21 cellular contexts compared by ENCODE assay signal in the genomic region with DNA sequence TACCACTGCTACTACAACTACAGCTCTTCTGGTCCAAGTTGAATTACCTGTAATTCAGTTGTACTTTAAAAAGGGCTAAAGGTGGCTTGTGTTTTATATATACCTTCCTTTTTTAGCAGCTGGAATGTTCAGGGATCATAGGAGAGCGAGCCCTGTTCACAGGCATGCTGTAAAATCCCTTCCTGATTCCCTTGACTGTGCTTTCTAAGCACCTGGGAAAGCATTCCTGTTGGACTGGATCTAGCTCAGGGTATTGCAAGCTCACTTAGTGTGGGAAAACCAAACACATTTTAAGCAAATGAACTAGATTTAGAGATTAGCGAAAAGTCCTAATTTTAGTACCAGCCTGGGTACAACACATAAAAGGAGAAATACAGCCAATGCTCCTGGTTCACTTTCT. TPM values are rescaled to one million over a fixed set of nuclear protein-coding genes. Genes with fewer than 3 reads are reported as not detected.
DNase-seq lines count a peak whose midpoint lies in the region; ATAC-seq and TF ChIP-seq lines count a peak whose summit lies in the region.
"Had no signal": no experiment of that assay in that cellular context is flagged by ENCODE, and none has a peak within 500 bp of the region (broad histone marks: within the 10 kb centered on the region; RNA-seq: fewer than 3 reads in every experiment).

No MANE protein-coding gene starts in this region.

- H3K27me3 ChIP-seq in body of pancreas: no peaks in the 10 kb centered on the region
- no peaks in the 10 kb centered on the region for H3K27me3 ChIP-seq in mesendoderm (ENCODE audit: insufficient read depth, low read length, poor library complexity)
- H3K27me3 ChIP-seq in heart left ventricle: no peaks in the 10 kb centered on the region

- DNase-seq in activated naive CD4-positive, alpha-beta T cell treated with anti-CD3 and anti-CD28 coated beads for 36 hours: no peak
- DNase-seq in body of pancreas (no peak), mesendoderm (peak; percentile 39), heart left ventricle (no peak)
- no peak for DNase-seq in activated CD4-positive, alpha-beta T cell treated with anti-CD3 and anti-CD28 coated beads for 48 hours
- DNase-seq: AML-193, Calu3, EL, GOT3, NCI-H1105 treated with DMSO at 0.1 percent for 48 hours, NCI-H1694, NCI-H510A, NCI-H748 treated with DMSO at 0.1 percent for 48 hours, OCI-M1, Right ventricle myocardium superior had no signal

- H2AK5ac ChIP-seq in mesendoderm (ENCODE audit: low read length): no peak overlapping the region

- H2BK120ac ChIP-seq in mesendoderm (ENCODE audit: low read depth, low read length): no peak overlapping the region

- no peak overlapping the region for H3K27ac ChIP-seq in body of pancreas
- no peak overlapping the region for H3K27ac ChIP-seq in mesendoderm (ENCODE audit: low read depth, low read length)
- H3K27ac ChIP-seq in heart left ventricle: no peak overlapping the region
- H3K27ac ChIP-seq: 22Rv1 had no signal

- ATAC-seq in body of pancreas (peak; percentile 15), HG02798 (IDR thresholded peaks at IDR 0.05; ENCODE audit: poor library complexity, unreplicated experiment) (no peak), heart left ventricle (no peak)
- no peak for ATAC-seq in stimulated activated memory B cell treated with anti-CD40 and anti-IgM and Interleukin-4, amounts not matched to agents 10 μg/mL and 1 μg/mL and 100 μg/mL, for 72 hours
- ATAC-seq: K562 had no signal

- peak overlapping the region; percentile 81 for H3K27ac Mint-ChIP-seq in activated naive CD4-positive, alpha-beta T cell treated with anti-CD3 and anti-CD28 coated beads, Interleukin-2, amount 50 U/mL, for 24 hours
- H3K27ac Mint-ChIP-seq in activated naive CD4-positive, alpha-beta T cell treated with anti-CD3 and anti-CD28 coated beads for 36 hours: no peak overlapping the region
- peak overlapping the region; percentile 3 for H3K27ac Mint-ChIP-seq in stimulated activated memory B cell treated with anti-CD40 and anti-IgM and Interleukin-4, amounts not matched to agents 10 μg/mL and 1 μg/mL and 100 μg/mL, for 72 hours

- H3K4me3 Mint-ChIP-seq in activated naive CD4-positive, alpha-beta T cell treated with anti-CD3 and anti-CD28 coated beads, Interleukin-2, amount 50 U/mL, for 24 hours: no peak overlapping the region
- no peak overlapping the region for H3K4me3 Mint-ChIP-seq in activated naive CD4-positive, alpha-beta T cell treated with anti-CD3 and anti-CD28 coated beads for 36 hours
- no peak overlapping the region for H3K4me3 Mint-ChIP-seq in stimulated activated memory B cell treated with anti-CD40 and anti-IgM and Interleukin-4, amounts not matched to agents 10 μg/mL and 1 μg/mL and 100 μg/mL, for 72 hours
- H3K4me3 Mint-ChIP-seq: CD14-positive monocyte had no signal

- H3K23ac ChIP-seq in mesendoderm (ENCODE audit: low read length): no peak overlapping the region

- peaks cover 44% of the 10 kb centered on the region for H3K4me1 Mint-ChIP-seq in activated naive CD4-positive, alpha-beta T cell treated with anti-CD3 and anti-CD28 coated beads, Interleukin-2, amount 50 U/mL, for 24 hours
- H3K4me1 Mint-ChIP-seq in activated naive CD4-positive, alpha-beta T cell treated with anti-CD3 and anti-CD28 coated beads for 36 hours (ENCODE audit: low read depth): peaks cover 24% of the 10 kb centered on the region
- peaks cover 17% of the 10 kb centered on the region for H3K4me1 Mint-ChIP-seq in stimulated activated memory B cell treated with anti-CD40 and anti-IgM and Interleukin-4, amounts not matched to agents 10 μg/mL and 1 μg/mL and 100 μg/mL, for 72 hours
- H3K4me1 Mint-ChIP-seq: CD14-positive monocyte had no signal

- no peak overlapping the region for H3K56ac ChIP-seq in mesendoderm (ENCODE audit: low read length)

- no peaks in the 10 kb centered on the region for H3K4me1 ChIP-seq in body of pancreas
- no peaks in the 10 kb centered on the region for H3K4me1 ChIP-seq in mesendoderm (ENCODE audit: control insufficient read depth, low read depth, low read length)
- peaks cover 0 to 5% (median 0%) of the 10 kb centered on the region in 12 donors for H3K4me1 ChIP-seq in heart left ventricle

- no peaks in the 10 kb centered on the region for H3K9me3 ChIP-seq in body of pancreas
- peaks cover 0 to 7% (median 2%) of the 10 kb centered on the region in 12 donors for H3K9me3 ChIP-seq in heart left ventricle

- H3K36me3 ChIP-seq in body of pancreas (replicated peaks in 1 of 2; ENCODE audit: insufficient read depth in 1 of 2, low read depth in 2 of 2) (no peaks in the 10 kb centered on the region), mesendoderm (ENCODE audit: control insufficient read depth, insufficient read depth, low read length) (no peaks in the 10 kb centered on the region), heart left ventricle (peaks cover 0 to 22% (median 18%) of the 10 kb centered on the region in 9 donors)

- no peaks in the 10 kb centered on the region for H3K79me1 ChIP-seq in mesendoderm (ENCODE audit: low read length)

- H2BK15ac ChIP-seq in mesendoderm (replicated peaks; ENCODE audit: low read depth): no peak overlapping the region

- TF ChIP-seq POLR2A in body of pancreas (IDR thresholded peaks at IDR 0.05): no peak
- TF ChIP-seq POLR2A in heart left ventricle (IDR thresholded peaks at IDR 0.05): no peak

- H3K36me3 Mint-ChIP-seq in activated naive CD4-positive, alpha-beta T cell treated with anti-CD3 and anti-CD28 coated beads, Interleukin-2, amount 50 U/mL, for 24 hours: peaks cover 20% of the 10 kb centered on the region
- H3K36me3 Mint-ChIP-seq in activated naive CD4-positive, alpha-beta T cell treated with anti-CD3 and anti-CD28 coated beads for 36 hours (ENCODE audit: low read depth): peaks cover 19% of the 10 kb centered on the region
- peaks cover 41% of the 10 kb centered on the region for H3K36me3 Mint-ChIP-seq in stimulated activated memory B cell treated with anti-CD40 and anti-IgM and Interleukin-4, amounts not matched to agents 10 μg/mL and 1 μg/mL and 100 μg/mL, for 72 hours

- no peak for TF ChIP-seq CTCF in body of pancreas (IDR thresholded peaks at IDR 0.05)
- TF ChIP-seq CTCF in heart left ventricle (IDR thresholded peaks at IDR 0.05): no peak

- no peak overlapping the region for H4K8ac ChIP-seq in mesendoderm (ENCODE audit: low read depth, low read length)

- no peaks in the 10 kb centered on the region for H3K9me3 Mint-ChIP-seq in activated naive CD4-positive, alpha-beta T cell treated with anti-CD3 and anti-CD28 coated beads, Interleukin-2, amount 50 U/mL, for 24 hours
- H3K9me3 Mint-ChIP-seq in activated naive CD4-positive, alpha-beta T cell treated with anti-CD3 and anti-CD28 coated beads for 36 hours: peaks cover 7% of the 10 kb centered on the region
- peaks cover 2% of the 10 kb centered on the region for H3K9me3 Mint-ChIP-seq in stimulated activated memory B cell treated with anti-CD40 and anti-IgM and Interleukin-4, amounts not matched to agents 10 μg/mL and 1 μg/mL and 100 μg/mL, for 72 hours

- WGBS in body of pancreas, 2 donors: 65 to 71% methylated on average over 2 of the region's 2 CpGs
- WGBS in mesendoderm (ENCODE audit: extremely low coverage, insufficient coverage, low lambda C conversion rate): no CpG with 5 or more reads among the region's 2 CpGs
- WGBS in heart left ventricle, 4 donors: 96 to 99% (median 98%) methylated on average over 2 of the region's 2 CpGs

- no peak overlapping the region for H3K4ac ChIP-seq in mesendoderm (ENCODE audit: low read depth, low read length)

- no peak overlapping the region for H4K5ac ChIP-seq in mesendoderm (ENCODE audit: low read length)

- intact Hi-C loops in activated naive CD4-positive, alpha-beta T cell treated with anti-CD3 and anti-CD28 coated beads for 36 hours (cut with micrococcal nuclease): no loop called here
- intact Hi-C loops in body of pancreas (cut with DNase I): no loop called here
- intact Hi-C loops in heart left ventricle (cut with DNase I): loop anchor here in 1 of 10 donors (10.0 kb wide), 1 partner anchor 507 kb away; no protein-coding TSS in a partner anchor

- no peak overlapping the region for H2BK5ac ChIP-seq in mesendoderm (ENCODE audit: low read length)

- H3K4me2 ChIP-seq in mesendoderm (ENCODE audit: low read length): no peak overlapping the region

- H3K18ac ChIP-seq in mesendoderm (ENCODE audit: low read length): no peak overlapping the region

- H3K4me3 ChIP-seq in body of pancreas: no peak overlapping the region
- H3K4me3 ChIP-seq in mesendoderm (ENCODE audit: low read length): no peak overlapping the region
- H3K4me3 ChIP-seq in heart left ventricle: no peak overlapping the region
- H3K4me3 ChIP-seq: K562 had no signal

- no peaks in the 10 kb centered on the region for H3K27me3 Mint-ChIP-seq in activated naive CD4-positive, alpha-beta T cell treated with anti-CD3 and anti-CD28 coated beads, Interleukin-2, amount 50 U/mL, for 24 hours
- H3K27me3 Mint-ChIP-seq in activated naive CD4-positive, alpha-beta T cell treated with anti-CD3 and anti-CD28 coated beads for 36 hours (ENCODE audit: low read depth): no peaks in the 10 kb centered on the region
- no peaks in the 10 kb centered on the region for H3K27me3 Mint-ChIP-seq in stimulated activated memory B cell treated with anti-CD40 and anti-IgM and Interleukin-4, amounts not matched to agents 10 μg/mL and 1 μg/mL and 100 μg/mL, for 72 hours

- CTCF ChIA-PET in activated naive CD4-positive, alpha-beta T cell treated with anti-CD3 and anti-CD28 coated beads for 36 hours (lab: Charles Lee): interaction anchor here (0.9 to 1.0 kb wide), 2 partner anchors 9 to 31 kb away, joined by 3 read pairs; no protein-coding TSS in a partner anchor

- no peak overlapping the region for H3K9ac ChIP-seq in mesendoderm (ENCODE audit: low read length)

- H3K79me2 ChIP-seq in mesendoderm (ENCODE audit: control insufficient read depth, insufficient read depth, low read length): no peaks in the 10 kb centered on the region

RNA-seq across cellular contexts. Expression of gene BPGM, which starts 31.5 kb away (rescaled TPM):
- 10 to 100 TPM; 13.9 to 14.2 TPM for total RNA-seq in activated naive CD4-positive, alpha-beta T cell treated with anti-CD3 and anti-CD28 coated beads for 36 hours
- total RNA-seq in body of pancreas (1 to 10 TPM; 2.6 to 7.8 TPM), heart left ventricle (10 to 100 TPM; 12.3 to 17.8 (median 14.9) TPM)
- polyA plus RNA-seq in mesendoderm (2013, experiment 1 of 2): 14.5 TPM
- polyA plus RNA-seq in mesendoderm (2013, experiment 2 of 2): 14.2 TPM
- polyA plus RNA-seq in heart left ventricle: 10 to 100 TPM; 15.4 to 26.0 TPM
